ENCODE assay signal across 1 cellular context in the genomic region with DNA sequence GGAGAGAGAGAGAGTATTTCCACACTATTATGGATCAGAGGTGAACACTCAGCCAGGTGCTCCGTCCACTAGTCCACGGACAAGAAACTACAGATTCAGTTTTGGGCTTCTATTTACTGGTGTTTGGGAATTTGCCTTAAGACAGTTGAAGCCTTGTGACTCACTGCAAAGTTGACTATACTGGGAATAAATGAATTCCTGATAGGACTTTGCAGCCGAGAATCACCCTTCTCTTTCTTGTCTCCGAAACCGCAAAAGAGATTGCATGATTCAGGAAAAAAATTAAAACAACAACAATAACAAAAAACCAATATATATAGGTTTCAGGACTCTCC.
TF ChIP-seq lines count a peak whose summit lies in the region.

No MANE protein-coding gene starts in this region.

TF ChIP-seq in HepG2, 621 proteins besides CTCF, POLR2A, EP300 and RAD21:
- TF ChIP-seq GTF3A (CRISPR knock-in tag; conservative IDR thresholded peaks at IDR 0.05): no peak
- TF ChIP-seq MIER3 (CRISPR knock-in tag; IDR thresholded peaks at IDR 0.05; ENCODE audit: borderline replicate concordance): no peak
- no peak for TF ChIP-seq CBX2 (IDR thresholded peaks at IDR 0.05; ENCODE audit: low read depth, low read length)
- no peak for TF ChIP-seq CBX2 (CRISPR knock-in tag; IDR thresholded peaks at IDR 0.05; ENCODE audit: low read depth)
